In the genomic region with DNA sequence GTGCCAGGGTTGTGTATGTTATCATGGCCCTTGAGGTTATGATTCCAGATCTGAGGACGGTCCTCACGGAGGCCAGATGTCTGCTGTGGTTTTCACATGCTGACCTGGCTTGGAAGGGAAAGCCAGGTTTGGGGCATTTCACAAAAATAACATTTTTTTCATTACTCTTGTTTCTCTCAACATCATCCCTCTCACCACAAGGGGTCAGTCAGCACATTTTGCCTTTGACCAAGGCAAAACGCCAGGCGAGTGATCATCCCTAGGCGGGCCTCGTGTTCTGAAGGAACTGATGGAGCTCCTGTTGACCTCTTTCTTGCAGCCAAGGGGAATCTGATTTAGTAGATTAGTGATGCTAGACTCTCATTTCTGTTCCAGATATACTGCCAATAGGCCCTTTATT, we compare ENCODE assay signal across 8 cellular contexts.
A peak's percentile ranks its signal among the peaks of the same experiment; 100 is the strongest.
DNase-seq lines count a peak whose midpoint lies in the region; TF ChIP-seq lines count a peak whose summit lies in the region.

No MANE protein-coding gene starts in this region.

- no peak overlapping the region for H3K4me3 ChIP-seq in astrocyte of the spinal cord (ENCODE audit: low read depth, low read length)

- DNase-seq in 8988T (peak; percentile 53), GM03348 (ENCODE audit: low spot score) (peak; percentile 87), LHCN-M2 (ENCODE audit: low read depth) (peak; percentile 62), astrocyte of the spinal cord (ENCODE audit: low read depth, low spot score) (peak; percentile 52), inferior parietal cortex (ENCODE audit: extremely low spot score) (peak; percentile 73), stromal cell of bone marrow (ENCODE audit: low read depth) (peak; percentile 54), NCI-H1105 (lab: John Stamatoyannopoulos, UW) (no peak), retina (no peak)

- in situ Hi-C loops in astrocyte of the spinal cord (cut with HindIII; ENCODE audit: low sequenced_read_pairs): no loop called here

- peak; percentile 66 for TF ChIP-seq CTCF in astrocyte of the spinal cord (IDR thresholded peaks at IDR 0.05; ENCODE audit: low read depth, low read length)

Comparison
In these comparisons a context has a peak if more than half of its experiments do, and no peak if none do; other contexts are left out.
1. DNase-seq: peak in 8988T (single experiment), GM03348 (single experiment), LHCN-M2 (single experiment), astrocyte of the spinal cord (single experiment), inferior parietal cortex (single experiment) and stromal cell of bone marrow (single experiment); none in NCI-H1105 (single experiment) and retina (single experiment).